ENCODE assay signal across 15 cellular contexts in genomic region chr2:124145982-124146381, GRCh38.
DNase-seq lines count a peak whose midpoint lies in the region; FAIRE-seq and TF ChIP-seq lines count a peak whose summit lies in the region.
"Had no signal": no experiment of that assay in that cellular context is flagged by ENCODE, and none has a peak within 500 bp of the region (broad histone marks: within the 10 kb centered on the region; RNA-seq: fewer than 3 reads in every experiment).

No MANE protein-coding gene starts in this region.

- peak; percentile 85 for DNase-seq in DMS153 (lab: John Stamatoyannopoulos, UW)
- DNase-seq in NCI-H1092 treated with DMSO at 0.1 percent for 48 hours (lab: John Stamatoyannopoulos, UW) = peak; percentile 69
- DNase-seq in NCI-H2107 (lab: John Stamatoyannopoulos, UW) = peak; percentile 11
- peak; percentile 16 for DNase-seq in NCI-H774 (lab: John Stamatoyannopoulos, UW)
- DNase-seq in erythroblast (lab: John Stamatoyannopoulos, UW) = no peak
- no peak for DNase-seq in HCEC 1CT
- DNase-seq in H54 (ENCODE audit: insufficient read length, low spot score) = no peak
- no peak for DNase-seq in SIG-M5 treated with dmso at 0.1 percent for 504 hours (lab: John Stamatoyannopoulos, UW; ENCODE audit: unreplicated experiment)
- DNase-seq: AML-193, EL, NCI-H187 treated with DMSO at 0.1 percent for 48 hours, NCI-H526 treated with DMSO at 0.1 percent for 48 hours, Peyer's patch, SIG-M5 had no signal

- no peak for TF ChIP-seq POLR2A in erythroblast (IDR thresholded peaks at IDR 0.05; ENCODE audit: low read length)
- no peak for TF ChIP-seq POLR2A in H54 (IDR thresholded peaks at IDR 0.05; ENCODE audit: low read depth, low read length)

- no peak for FAIRE-seq in H54 (lab: Jason Lieb, UNC)
- FAIRE-seq: HTR-8/SVneo had no signal

Comparison
In these comparisons a context has a peak if more than half of its experiments do, and no peak if none do; other contexts are left out.
1. DNase-seq: peak in DMS153 (single experiment), NCI-H1092 treated with DMSO at 0.1 percent for 48 hours (single experiment), NCI-H2107 (single experiment) and NCI-H774 (single experiment); none in erythroblast (0 of 2), HCEC 1CT (single experiment), H54 (single experiment) and SIG-M5 treated with dmso at 0.1 percent for 504 hours (single experiment).